Comparison of ENCODE assay signal across 18 cellular contexts in genomic region chr5:115463985-115464384, GRCh38.
A peak's percentile ranks its signal among the peaks of the same experiment; 100 is the strongest.
DNase-seq lines count a peak whose midpoint lies in the region; ATAC-seq, FAIRE-seq and TF ChIP-seq lines count a peak whose summit lies in the region.
"Had no signal": no experiment of that assay in that cellular context is flagged by ENCODE, and none has a peak within 500 bp of the region (broad histone marks: within the 10 kb centered on the region; RNA-seq: fewer than 3 reads in every experiment).

No MANE protein-coding gene starts in this region.

- H4K5ac ChIP-seq in IMR-90 (ENCODE audit: low read depth, low read length), result no peak overlapping the region

- H3K56ac ChIP-seq in IMR-90 (ENCODE audit: extremely low read depth, insufficient read depth, low read length), result no peak overlapping the region

- no peak overlapping the region for H2BK120ac ChIP-seq in IMR-90 (ENCODE audit: low read depth, low read length)

- no peak overlapping the region for H3K18ac ChIP-seq in IMR-90 (ENCODE audit: low read depth, low read length)

- peaks cover 10% of the 10 kb centered on the region for H3K9me1 ChIP-seq in IMR-90 (ENCODE audit: insufficient read depth, low read length)
- H3K9me1 ChIP-seq in keratinocyte (ENCODE audit: control insufficient read depth, extremely low read depth, insufficient read depth, low read length), result no peaks in the 10 kb centered on the region

- H3K27me3 ChIP-seq in IMR-90 (ENCODE audit: control insufficient read depth, insufficient read depth, low read length) (no peaks in the 10 kb centered on the region), astrocyte (ENCODE audit: insufficient read depth, low read length) (no peaks in the 10 kb centered on the region), keratinocyte (ENCODE audit: control insufficient read depth, extremely low read depth, insufficient read depth, low read length) (no peaks in the 10 kb centered on the region)

- H4K8ac ChIP-seq in IMR-90 (ENCODE audit: low read depth in 2 of 2, low read length in 2 of 2), result no peak overlapping the region

- peaks cover 23% of the 10 kb centered on the region for H3K4me1 Mint-ChIP-seq in astrocyte (ENCODE audit: low read depth, unreplicated experiment)

- no peak overlapping the region for H3K4me3 ChIP-seq in AG10803 (ENCODE audit: low read length)
- no peak overlapping the region for H3K4me3 ChIP-seq in IMR-90 (ENCODE audit: insufficient read depth, low read depth, low read length)
- no peak overlapping the region for H3K4me3 ChIP-seq in astrocyte (ENCODE audit: insufficient read depth, low read depth, low read length)
- H3K4me3 ChIP-seq in keratinocyte (ENCODE audit: control insufficient read depth in 2 of 3, extremely low read depth in 1 of 3, insufficient read depth in 2 of 3, low read depth in 1 of 3, low read length in 3 of 3), result no peak overlapping the region

- H3K4me2 ChIP-seq in IMR-90 (ENCODE audit: low read depth, low read length), result no peak overlapping the region
- H3K4me2 ChIP-seq in astrocyte (ENCODE audit: low read length), result no peak overlapping the region
- no peak overlapping the region for H3K4me2 ChIP-seq in keratinocyte (ENCODE audit: control insufficient read depth, extremely low read depth, insufficient read depth, low read depth, low read length)
- H3K4me2 ChIP-seq: KMS-11 had no signal

- H3K27ac ChIP-seq in IMR-90 (ENCODE audit: insufficient read depth, low read length) (no peak overlapping the region), astrocyte (ENCODE audit: low read depth, low read length) (no peak overlapping the region), keratinocyte (ENCODE audit: control insufficient read depth, insufficient read depth, low read length) (no peak overlapping the region)
- H3K27ac ChIP-seq: KMS-11 had no signal

- H4K91ac ChIP-seq in IMR-90 (ENCODE audit: insufficient read depth, low read depth, low read length), result no peak overlapping the region

- H3K79me2 ChIP-seq in astrocyte (ENCODE audit: insufficient read depth, low read length), result no peaks in the 10 kb centered on the region
- H3K79me2 ChIP-seq in keratinocyte (ENCODE audit: control insufficient read depth, insufficient read depth, low read length), result no peaks in the 10 kb centered on the region

- H2AFZ ChIP-seq in IMR-90 (replicated peaks; ENCODE audit: low read length, poor library complexity) (no peak overlapping the region), astrocyte (ENCODE audit: low read depth, low read length) (no peak overlapping the region), keratinocyte (ENCODE audit: control insufficient read depth, low read length) (no peak overlapping the region)

- no peak overlapping the region for H2AK5ac ChIP-seq in IMR-90 (ENCODE audit: low read depth, low read length)

- WGBS in IMR-90 (ENCODE audit: extremely low coverage in 2 of 2, insufficient read length in 1 of 2), 2 experiments, result no CpG with 5 or more reads among the region's 1 CpG

- no peak overlapping the region for H3K4ac ChIP-seq in IMR-90 (ENCODE audit: low read depth, low read length)

- TF ChIP-seq CTCF in AG10803 (conservative IDR thresholded peaks at IDR 0.05; ENCODE audit: low read length), result no peak
- no peak for TF ChIP-seq CTCF in IMR-90 (conservative IDR thresholded peaks at IDR 0.05; ENCODE audit: low read depth, low read length)
- TF ChIP-seq CTCF in astrocyte (IDR thresholded peaks at IDR 0.05; ENCODE audit: insufficient read depth, low read depth, low read length), result no peak
- no peak for TF ChIP-seq CTCF in keratinocyte (optimal IDR thresholded peaks at IDR 0.05 in 1 of 3, IDR thresholded peaks at IDR 0.05 in 1 of 3, conservative IDR thresholded peaks at IDR 0.05 in 1 of 3; ENCODE audit: extremely low read depth in 1 of 3, insufficient read depth in 2 of 3, low read length in 3 of 3)

- no peak overlapping the region for H2BK5ac ChIP-seq in IMR-90 (ENCODE audit: low read depth, low read length, poor library complexity, severe bottlenecking)

- H4K20me1 ChIP-seq in IMR-90 (ENCODE audit: insufficient read depth, low read length) (no peaks in the 10 kb centered on the region), astrocyte (ENCODE audit: insufficient read depth, low read length) (no peaks in the 10 kb centered on the region), keratinocyte (ENCODE audit: control insufficient read depth, extremely low read depth, insufficient read depth, low read length) (no peaks in the 10 kb centered on the region)

- H3K14ac ChIP-seq in IMR-90 (replicated peaks; ENCODE audit: low read depth, low read length), result no peak overlapping the region

- no TSS peak for BruUV-seq in IMR-90 (replicated peaks; lab: Mats Ljungman, UMichigan)

- 0 out of 2 replicates have a peak overlapping the region, but pooled peaks have one; percentile 8 for H2BK20ac ChIP-seq in IMR-90 (ENCODE audit: low read depth, low read length)

- in situ Hi-C loops in IMR-90 (cut with MboI; ENCODE audit: low sequenced_read_pairs), result no loop called here

- H3K23ac ChIP-seq in IMR-90 (ENCODE audit: low read depth, low read length), result no peak overlapping the region

- H3K79me1 ChIP-seq in IMR-90 (ENCODE audit: low read depth in 1 of 2, low read length in 2 of 2), result no peaks in the 10 kb centered on the region

- H2AK9ac ChIP-seq in IMR-90 (replicated peaks; ENCODE audit: low read depth, low read length, poor library complexity), result no peak overlapping the region

- dilution Hi-C loops in IMR-90 (cut with HindIII; ENCODE audit: low sequenced_read_pairs, unreplicated experiment) (no loop called here), keratinocyte (cut with MboI; ENCODE audit: extremely low pct_ligation_motif_present, low sequenced_read_pairs) (no loop called here)

- H3K4me1 ChIP-seq in IMR-90 (ENCODE audit: control insufficient read depth, insufficient read depth, low read length), result peaks cover 6% of the 10 kb centered on the region
- peaks cover 27% of the 10 kb centered on the region for H3K4me1 ChIP-seq in astrocyte (ENCODE audit: insufficient read depth, low read length)
- H3K4me1 ChIP-seq in keratinocyte (ENCODE audit: control insufficient read depth, extremely low read depth, insufficient read depth, low read length), result peaks cover 31% of the 10 kb centered on the region

- H3K36me3 ChIP-seq in IMR-90 (ENCODE audit: control insufficient read depth, insufficient read depth, low read length), result no peaks in the 10 kb centered on the region
- no peaks in the 10 kb centered on the region for H3K36me3 ChIP-seq in astrocyte (ENCODE audit: insufficient read depth, low read length)
- no peaks in the 10 kb centered on the region for H3K36me3 ChIP-seq in keratinocyte (ENCODE audit: control insufficient read depth in 2 of 2, extremely low read depth in 1 of 2, insufficient read depth in 2 of 2, low read length in 2 of 2)

- intact Hi-C loops in IMR-90 (cut with micrococcal nuclease), result no loop called here

- H3K4me3 Mint-ChIP-seq in astrocyte (ENCODE audit: unreplicated experiment), result no peak overlapping the region

- no peak for TF ChIP-seq RAD21 in IMR-90 (IDR thresholded peaks at IDR 0.05; ENCODE audit: low read length)

- H3K9me3 ChIP-seq in IMR-90 (ENCODE audit: control insufficient read depth, insufficient read depth, low read length), result no peaks in the 10 kb centered on the region
- H3K9me3 ChIP-seq in astrocyte (ENCODE audit: insufficient read depth, low read depth, low read length), result no peaks in the 10 kb centered on the region
- no peaks in the 10 kb centered on the region for H3K9me3 ChIP-seq in keratinocyte (ENCODE audit: control insufficient read depth, low read depth, low read length)

- ATAC-seq in IMR-90 (ENCODE audit: low read depth) (no peak), HG03342 (IDR thresholded peaks at IDR 0.05; ENCODE audit: unreplicated experiment) (no peak), GM21576 (IDR thresholded peaks at IDR 0.05; ENCODE audit: unreplicated experiment) (no peak)

- no peak overlapping the region for H3K27ac Mint-ChIP-seq in astrocyte (ENCODE audit: unreplicated experiment)

- H3K9ac ChIP-seq in IMR-90 (ENCODE audit: low read depth, low read length) (no peak overlapping the region), astrocyte (ENCODE audit: low read length) (no peak overlapping the region), keratinocyte (ENCODE audit: control insufficient read depth, extremely low read depth, insufficient read depth, low read length) (no peak overlapping the region)
- H3K9ac ChIP-seq: KMS-11 had no signal

- CTCF ChIA-PET in IMR-90 (lab: Yijun Ruan, JAX), result interaction anchor here (0.7 kb wide), 1 partner anchor 75 kb away, joined by 3 read pairs; no protein-coding TSS in a partner anchor

- DNase-seq in AG10803 (ENCODE audit: low read depth) (peak; percentile 23), IMR-90 (peak; percentile 22), astrocyte (ENCODE audit: low read depth) (peak; percentile 52), keratinocyte (ENCODE audit: low read depth, low spot score) (no peak), putamen (ENCODE audit: low spot score) (no peak)
- DNase-seq: ACHN, COR-L47, DMS53, H7, NCI-H1048, NCI-H1436 treated with DMSO at 0.1 percent for 48 hours, NCI-H2029 treated with DMSO at 0.1 percent for 48 hours, NCI-H510A treated with DMSO at 0.1 percent for 48 hours, SHP77 treated with DMSO at 0.1 percent for 48 hours had no signal

- FAIRE-seq in astrocyte (lab: Jason Lieb, UNC) (no peak), keratinocyte (lab: Jason Lieb, UNC) (peak; percentile 23)
- FAIRE-seq: RCC 7860 had no signal

- no peaks in the 10 kb centered on the region for H3K27me3 Mint-ChIP-seq in astrocyte (ENCODE audit: low read depth, unreplicated experiment)

- no peak for TF ChIP-seq POLR2A in IMR-90 (IDR thresholded peaks at IDR 0.05; ENCODE audit: low read depth, low read length)

- H2BK15ac ChIP-seq in IMR-90 (ENCODE audit: low read depth, low read length), result 0 out of 3 replicates have a peak overlapping the region, but pooled peaks have one; percentile 27

- no peaks in the 10 kb centered on the region for H3K36me3 Mint-ChIP-seq in astrocyte (ENCODE audit: low read depth, unreplicated experiment)

- POLR2A ChIA-PET in IMR-90 (lab: Charles Lee; ENCODE audit: unreplicated experiment), result no interaction called here

- H3K9me3 Mint-ChIP-seq in astrocyte (ENCODE audit: unreplicated experiment), result no peaks in the 10 kb centered on the region

TF ChIP-seq in IMR-90, 13 proteins besides CTCF, POLR2A, EP300 and RAD21 (continues in another document):
- TF ChIP-seq MXI1 (IDR thresholded peaks at IDR 0.05; ENCODE audit: borderline replicate concordance, low read depth, low read length) (no peak), NFE2L2 (IDR thresholded peaks at IDR 0.05; ENCODE audit: low read depth, low read length) (no peak), BHLHE40 (IDR thresholded peaks at IDR 0.05; ENCODE audit: low read depth, low read length) (no peak), ELK1 (IDR thresholded peaks at IDR 0.05; ENCODE audit: borderline replicate concordance, low read depth, low read length) (no peak)

Comparison
In these comparisons a context has a peak if more than half of its experiments do, and no peak if none do; other contexts are left out.
1. DNase-seq: peak in AG10803 (single experiment), IMR-90 (single experiment) and astrocyte (single experiment); none in keratinocyte (single experiment) and putamen (single experiment).